1 cellular context compared by ENCODE assay signal in the genomic region with DNA sequence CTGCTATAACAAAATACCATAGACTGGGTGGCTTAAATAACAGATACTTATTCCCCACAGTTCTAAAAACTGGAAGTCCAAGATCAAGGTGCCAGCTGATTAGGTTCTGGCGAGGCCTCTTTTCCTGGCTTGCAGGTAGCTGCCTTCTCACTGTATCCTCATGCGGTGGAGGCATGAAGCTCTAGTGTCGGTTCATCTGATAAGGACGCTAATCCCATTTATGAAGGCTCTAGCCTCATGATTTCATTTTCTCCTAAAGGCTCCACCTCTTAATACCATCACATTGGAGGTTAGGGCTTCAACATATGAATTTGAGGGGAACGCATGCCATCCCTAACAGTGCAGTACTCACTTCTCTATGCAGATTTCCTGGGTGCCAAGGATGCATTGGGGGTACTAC.
TF ChIP-seq lines count a peak whose summit lies in the region.

No MANE protein-coding gene starts in this region.

TF ChIP-seq in SK-N-SH treated with all-trans-retinoic acid at 6 μM for 48 hours, 23 proteins besides CTCF, POLR2A, EP300 and RAD21 (continued from another document):
- TF ChIP-seq, protein P1, sequence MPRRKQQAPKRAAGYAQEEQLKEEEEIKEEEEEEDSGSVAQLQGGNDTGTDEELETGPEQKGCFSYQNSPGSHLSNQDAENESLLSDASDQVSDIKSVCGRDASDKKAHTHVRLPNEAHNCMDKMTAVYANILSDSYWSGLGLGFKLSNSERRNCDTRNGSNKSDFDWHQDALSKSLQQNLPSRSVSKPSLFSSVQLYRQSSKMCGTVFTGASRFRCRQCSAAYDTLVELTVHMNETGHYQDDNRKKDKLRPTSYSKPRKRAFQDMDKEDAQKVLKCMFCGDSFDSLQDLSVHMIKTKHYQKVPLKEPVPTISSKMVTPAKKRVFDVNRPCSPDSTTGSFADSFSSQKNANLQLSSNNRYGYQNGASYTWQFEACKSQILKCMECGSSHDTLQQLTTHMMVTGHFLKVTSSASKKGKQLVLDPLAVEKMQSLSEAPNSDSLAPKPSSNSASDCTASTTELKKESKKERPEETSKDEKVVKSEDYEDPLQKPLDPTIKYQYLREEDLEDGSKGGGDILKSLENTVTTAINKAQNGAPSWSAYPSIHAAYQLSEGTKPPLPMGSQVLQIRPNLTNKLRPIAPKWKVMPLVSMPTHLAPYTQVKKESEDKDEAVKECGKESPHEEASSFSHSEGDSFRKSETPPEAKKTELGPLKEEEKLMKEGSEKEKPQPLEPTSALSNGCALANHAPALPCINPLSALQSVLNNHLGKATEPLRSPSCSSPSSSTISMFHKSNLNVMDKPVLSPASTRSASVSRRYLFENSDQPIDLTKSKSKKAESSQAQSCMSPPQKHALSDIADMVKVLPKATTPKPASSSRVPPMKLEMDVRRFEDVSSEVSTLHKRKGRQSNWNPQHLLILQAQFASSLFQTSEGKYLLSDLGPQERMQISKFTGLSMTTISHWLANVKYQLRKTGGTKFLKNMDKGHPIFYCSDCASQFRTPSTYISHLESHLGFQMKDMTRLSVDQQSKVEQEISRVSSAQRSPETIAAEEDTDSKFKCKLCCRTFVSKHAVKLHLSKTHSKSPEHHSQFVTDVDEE (CRISPR knock-in tag; IDR thresholded peaks at IDR 0.05): no peak
- TF ChIP-seq ARNTL (CRISPR knock-in tag; IDR thresholded peaks at IDR 0.05; ENCODE audit: borderline replicate concordance, low read depth) (no peak), ZFP30 (CRISPR knock-in tag; IDR thresholded peaks at IDR 0.05) (no peak), ISL1 (CRISPR knock-in tag; IDR thresholded peaks at IDR 0.05) (no peak), CSDC2 (CRISPR knock-in tag; IDR thresholded peaks at IDR 0.05) (no peak), ZNF565 (CRISPR knock-in tag; conservative IDR thresholded peaks at IDR 0.05; ENCODE audit: low read depth) (no peak), ZNF70 (CRISPR knock-in tag; IDR thresholded peaks at IDR 0.05) (no peak)
